8 cellular contexts compared by ENCODE assay signal in genomic region chr11:67391304-67392181, GRCh38. TPM values are rescaled to one million over a fixed set of nuclear protein-coding genes. Genes with fewer than 3 reads are reported as not detected.
A peak's percentile ranks its signal among the peaks of the same experiment; 100 is the strongest.
DNase-seq lines count a peak whose midpoint lies in the region; ATAC-seq and TF ChIP-seq lines count a peak whose summit lies in the region.

Gene RAD9A (plus strand): TSS chr11:67391986. CDS start chr11:67392045, 59 bp downstream.

- 0% methylated on average over 58 to 75 of the region's 75 CpGs for WGBS in aorta, 2 donors

- TF ChIP-seq CTCF in GM12865 (IDR thresholded peaks at IDR 0.05; ENCODE audit: insufficient read depth, low read depth, low read length, missing control alignments) (no peak), ascending aorta (IDR thresholded peaks at IDR 0.05) (no peak)

- ATAC-seq in HG02884 (IDR thresholded peaks at IDR 0.05; ENCODE audit: unreplicated experiment) (peak; percentile 56), aorta (ENCODE audit: low FRiP score) (peak; percentile 94)

- no peaks in the 10 kb centered on the region for H3K9me3 ChIP-seq in ascending aorta
- no peaks in the 10 kb centered on the region for H3K9me3 ChIP-seq in aorta (ENCODE audit: control insufficient read depth, low read length)

- peak within 1 kb of the TSS; percentile 59 to 62 for H3K27ac ChIP-seq in ascending aorta
- H3K27ac ChIP-seq in aorta (ENCODE audit: low read depth in 1 of 2, low read length in 2 of 2), result peak within 1 kb of the TSS in 1 of 2 donors; percentile 39

- H3K4me1 ChIP-seq in ascending aorta (peaks cover 7 to 15% of the 10 kb centered on the region in 2 donors), aorta (ENCODE audit: control insufficient read depth in 1 of 2, insufficient read depth in 2 of 2, low read length in 2 of 2) (no peaks in the 10 kb centered on the region)

- H3K36me3 ChIP-seq in ascending aorta, result peaks cover 3 to 8% of the 10 kb centered on the region in 2 donors
- no peaks in the 10 kb centered on the region for H3K36me3 ChIP-seq in aorta (ENCODE audit: control insufficient read depth in 1 of 2, insufficient read depth in 2 of 2, low read length in 1 of 2)

- intact Hi-C loops in ascending aorta (cut with DNase I) (loop anchor here (1.0 to 5.0 kb wide), 2 partner anchors 17 to 36 kb away; partner anchors contain the start of gene RPS6KB2), aorta (cut with DNase I) (loop anchor here in 1 of 2 donors (10.0 kb wide), 1 partner anchor 113 kb away; the partner anchor contains the start of genes CDK2AP2 and PITPNM1)

- DNase-seq in GM12865 (ENCODE audit: low read depth), result peak; percentile 97
- peak; percentile 85 to 94 for DNase-seq in NCI-H1930 (lab: John Stamatoyannopoulos, UW)
- DNase-seq in T-helper 22 cell (ENCODE audit: low read depth), result peak; percentile 93
- peak; percentile 89 to 98 for DNase-seq in ascending aorta (ENCODE audit: low spot score in 2 of 2)
- peak; percentile 99 for DNase-seq in hepatic stellate cell (ENCODE audit: low spot score)
- peak; percentile 76 for DNase-seq in renal cortical epithelial cell (ENCODE audit: low read depth)
- DNase-seq in aorta, result peak; percentile 97 to 98

- no peaks in the 10 kb centered on the region for H3K27me3 ChIP-seq in ascending aorta
- H3K27me3 ChIP-seq in aorta (ENCODE audit: control insufficient read depth in 1 of 2, insufficient read depth in 2 of 2, low read length in 1 of 2), result no peaks in the 10 kb centered on the region

- H3K4me3 ChIP-seq in GM12865 (ENCODE audit: low read depth, low read length) (peak within 1 kb of the TSS; percentile 80), ascending aorta (peak within 1 kb of the TSS; percentile 72 to 84), aorta (ENCODE audit: low read length in 2 of 2) (peak within 1 kb of the TSS; percentile 50 to 83)

RNA-seq across cellular contexts. Expression of gene RAD9A, which starts in this region (rescaled TPM):
- total RNA-seq in ascending aorta (22.6 TPM), renal cortical epithelial cell (5.9 and 8.9 TPM in 2 replicates), aorta (10 to 100 TPM; 14.6 to 25.1 TPM)
- 10 to 100 TPM in 1 of 2 donors, 1 to 10 TPM in 1; 8.8 to 56.2 TPM for polyA plus RNA-seq in aorta
